In genomic region chr2:64551851-64552250, GRCh38 we compare ENCODE assay signal across 14 cellular contexts. TPM values are rescaled to one million over a fixed set of nuclear protein-coding genes. Genes with fewer than 3 reads are reported as not detected.
DNase-seq lines count a peak whose midpoint lies in the region; ATAC-seq lines count a peak whose summit lies in the region.
"Had no signal": no experiment of that assay in that cellular context is flagged by ENCODE, and none has a peak within 500 bp of the region (broad histone marks: within the 10 kb centered on the region; RNA-seq: fewer than 3 reads in every experiment).

No MANE protein-coding gene starts in this region.

- no peak for ATAC-seq in activated naive CD4-positive, alpha-beta T cell treated with anti-CD3 and anti-CD28 coated beads, Interleukin-2, amount 50 U/mL, for 72 hours
- peak; percentile 24 for ATAC-seq in sciatic nerve
- no peak for ATAC-seq in GM19351 (IDR thresholded peaks at IDR 0.05; ENCODE audit: unreplicated experiment)
- ATAC-seq: GM12878, HepG2 had no signal

- H3K27ac Mint-ChIP-seq in activated naive CD4-positive, alpha-beta T cell treated with anti-CD3 and anti-CD28 coated beads, Interleukin-2, amount 10 ng/mL, durations not matched to agents 7 days and 5 days, result peak overlapping the region; percentile 15
- no peak overlapping the region for H3K27ac Mint-ChIP-seq in activated naive CD4-positive, alpha-beta T cell treated with anti-CD3 and anti-CD28 coated beads, Interleukin-2, amount 50 U/mL, for 72 hours
- H3K27ac Mint-ChIP-seq in IgD-negative memory B cell, result peak overlapping the region in 2 of 3 donors; percentile 12 to 60
- H3K27ac Mint-ChIP-seq: HFFc6 had no signal

- no peaks in the 10 kb centered on the region for H3K9me3 Mint-ChIP-seq in activated naive CD4-positive, alpha-beta T cell treated with anti-CD3 and anti-CD28 coated beads, Interleukin-2, amount 10 ng/mL, durations not matched to agents 7 days and 5 days
- H3K9me3 Mint-ChIP-seq in activated naive CD4-positive, alpha-beta T cell treated with anti-CD3 and anti-CD28 coated beads, Interleukin-2, amount 50 U/mL, for 72 hours, result no peaks in the 10 kb centered on the region
- no peaks in the 10 kb centered on the region for H3K9me3 Mint-ChIP-seq in IgD-negative memory B cell
- H3K9me3 Mint-ChIP-seq: CD14-positive monocyte, HFFc6 had no signal

- H3K27me3 Mint-ChIP-seq in activated naive CD4-positive, alpha-beta T cell treated with anti-CD3 and anti-CD28 coated beads, Interleukin-2, amount 10 ng/mL, durations not matched to agents 7 days and 5 days, result no peaks in the 10 kb centered on the region
- no peaks in the 10 kb centered on the region for H3K27me3 Mint-ChIP-seq in IgD-negative memory B cell
- H3K27me3 Mint-ChIP-seq: CD8-positive, alpha-beta memory T cell had no signal

- no peaks in the 10 kb centered on the region for H3K4me1 Mint-ChIP-seq in activated naive CD4-positive, alpha-beta T cell treated with anti-CD3 and anti-CD28 coated beads, Interleukin-2, amount 10 ng/mL, durations not matched to agents 7 days and 5 days
- peaks cover 25 to 40% (median 34%) of the 10 kb centered on the region in 3 donors for H3K4me1 Mint-ChIP-seq in IgD-negative memory B cell

- DNase-seq in activated naive CD4-positive, alpha-beta T cell treated with anti-CD3 and anti-CD28 coated beads, Interleukin-2, amount 10 ng/mL, durations not matched to agents 7 days and 5 days, result no peak
- DNase-seq in activated naive CD4-positive, alpha-beta T cell treated with anti-CD3 and anti-CD28 coated beads, Interleukin-2, amount 50 U/mL, for 72 hours (ENCODE audit: low spot score in 2 of 2), result no peak
- DNase-seq in foreskin melanocyte (peak; percentile 71), sciatic nerve (ENCODE audit: low spot score) (no peak), SW480 (ENCODE audit: low spot score) (no peak), NCI-H345 (lab: John Stamatoyannopoulos, UW) (no peak)
- DNase-seq: CD8-positive, alpha-beta memory T cell; HCEC 1CT; HFFc6 had no signal

- peaks cover 32% of the 10 kb centered on the region for H3K36me3 Mint-ChIP-seq in activated naive CD4-positive, alpha-beta T cell treated with anti-CD3 and anti-CD28 coated beads, Interleukin-2, amount 10 ng/mL, durations not matched to agents 7 days and 5 days
- peaks cover 8 to 11% of the 10 kb centered on the region in 2 donors for H3K36me3 Mint-ChIP-seq in activated naive CD4-positive, alpha-beta T cell treated with anti-CD3 and anti-CD28 coated beads, Interleukin-2, amount 50 U/mL, for 72 hours
- H3K36me3 Mint-ChIP-seq in IgD-negative memory B cell, result peaks cover 3% of the 10 kb centered on the region

- CTCF ChIA-PET in activated naive CD4-positive, alpha-beta T cell treated with anti-CD3 and anti-CD28 coated beads, Interleukin-2, amount 10 ng/mL, durations not matched to agents 7 days and 5 days (lab: Charles Lee), result interaction anchor here (1.7 kb wide), 1 partner anchor 29 kb away, joined by 3 read pairs; no protein-coding TSS in a partner anchor

- H3K4me3 Mint-ChIP-seq in activated naive CD4-positive, alpha-beta T cell treated with anti-CD3 and anti-CD28 coated beads, Interleukin-2, amount 10 ng/mL, durations not matched to agents 7 days and 5 days, result no peak overlapping the region
- H3K4me3 Mint-ChIP-seq in IgD-negative memory B cell, result peak overlapping the region in 1 of 4 donors; percentile 12
- H3K4me3 Mint-ChIP-seq: CD14-positive monocyte; CD8-positive, alpha-beta memory T cell; HFFc6 had no signal

- intact Hi-C loops in sciatic nerve (cut with DNase I), result no loop called here

RNA-seq across cellular contexts. Expression of gene AFTPH, which starts 27.7 kb away (rescaled TPM):
- total RNA-seq in activated naive CD4-positive, alpha-beta T cell treated with anti-CD3 and anti-CD28 coated beads, Interleukin-2, amount 50 U/mL, for 72 hours, result 10 to 100 TPM; 34.1 to 48.5 TPM
- 63.5 TPM for polyA plus RNA-seq in IgD-negative memory B cell
- total RNA-seq in sciatic nerve, result 31.6 TPM

Comparison
In these comparisons a context has a peak if more than half of its experiments do, and no peak if none do; other contexts are left out.
1. H3K27ac Mint-ChIP-seq: peak in activated naive CD4-positive, alpha-beta T cell treated with anti-CD3 and anti-CD28 coated beads, Interleukin-2, amount 10 ng/mL, durations not matched to agents 7 days and 5 days (single experiment) and IgD-negative memory B cell (2 of 3); none in activated naive CD4-positive, alpha-beta T cell treated with anti-CD3 and anti-CD28 coated beads, Interleukin-2, amount 50 U/mL, for 72 hours (0 of 2).